Comparison of ENCODE assay signal across 2 cellular contexts in the genomic region with DNA sequence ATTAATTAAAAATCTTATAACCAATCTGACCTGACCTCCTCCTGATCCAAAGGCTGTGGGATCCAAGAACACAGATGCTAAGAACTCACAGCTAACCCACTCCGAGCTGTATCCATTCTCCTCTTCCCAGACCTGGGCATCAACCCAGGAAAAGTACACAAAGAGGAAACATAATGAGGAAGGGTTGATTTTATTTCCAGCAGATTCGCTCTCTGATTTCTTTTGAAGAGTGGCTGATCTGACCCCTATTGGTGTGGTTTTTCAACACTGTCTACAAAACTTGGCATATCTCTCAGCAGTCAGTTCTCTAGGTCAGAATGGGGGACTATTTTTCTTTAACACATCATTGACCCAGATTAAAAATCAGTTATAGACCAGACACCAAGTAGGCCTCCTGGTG.
TF ChIP-seq lines count a peak whose summit lies in the region.

No MANE protein-coding gene starts in this region.

TF ChIP-seq in liver, 16 proteins besides CTCF, POLR2A, EP300 and RAD21 (continued from another document):
- TF ChIP-seq, protein P1, sequence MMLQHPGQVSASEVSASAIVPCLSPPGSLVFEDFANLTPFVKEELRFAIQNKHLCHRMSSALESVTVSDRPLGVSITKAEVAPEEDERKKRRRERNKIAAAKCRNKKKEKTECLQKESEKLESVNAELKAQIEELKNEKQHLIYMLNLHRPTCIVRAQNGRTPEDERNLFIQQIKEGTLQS (IDR thresholded peaks at IDR 0.05), result no peak
- TF ChIP-seq FOXA2 (IDR thresholded peaks at IDR 0.05), result no peak
- TF ChIP-seq, protein P2, sequence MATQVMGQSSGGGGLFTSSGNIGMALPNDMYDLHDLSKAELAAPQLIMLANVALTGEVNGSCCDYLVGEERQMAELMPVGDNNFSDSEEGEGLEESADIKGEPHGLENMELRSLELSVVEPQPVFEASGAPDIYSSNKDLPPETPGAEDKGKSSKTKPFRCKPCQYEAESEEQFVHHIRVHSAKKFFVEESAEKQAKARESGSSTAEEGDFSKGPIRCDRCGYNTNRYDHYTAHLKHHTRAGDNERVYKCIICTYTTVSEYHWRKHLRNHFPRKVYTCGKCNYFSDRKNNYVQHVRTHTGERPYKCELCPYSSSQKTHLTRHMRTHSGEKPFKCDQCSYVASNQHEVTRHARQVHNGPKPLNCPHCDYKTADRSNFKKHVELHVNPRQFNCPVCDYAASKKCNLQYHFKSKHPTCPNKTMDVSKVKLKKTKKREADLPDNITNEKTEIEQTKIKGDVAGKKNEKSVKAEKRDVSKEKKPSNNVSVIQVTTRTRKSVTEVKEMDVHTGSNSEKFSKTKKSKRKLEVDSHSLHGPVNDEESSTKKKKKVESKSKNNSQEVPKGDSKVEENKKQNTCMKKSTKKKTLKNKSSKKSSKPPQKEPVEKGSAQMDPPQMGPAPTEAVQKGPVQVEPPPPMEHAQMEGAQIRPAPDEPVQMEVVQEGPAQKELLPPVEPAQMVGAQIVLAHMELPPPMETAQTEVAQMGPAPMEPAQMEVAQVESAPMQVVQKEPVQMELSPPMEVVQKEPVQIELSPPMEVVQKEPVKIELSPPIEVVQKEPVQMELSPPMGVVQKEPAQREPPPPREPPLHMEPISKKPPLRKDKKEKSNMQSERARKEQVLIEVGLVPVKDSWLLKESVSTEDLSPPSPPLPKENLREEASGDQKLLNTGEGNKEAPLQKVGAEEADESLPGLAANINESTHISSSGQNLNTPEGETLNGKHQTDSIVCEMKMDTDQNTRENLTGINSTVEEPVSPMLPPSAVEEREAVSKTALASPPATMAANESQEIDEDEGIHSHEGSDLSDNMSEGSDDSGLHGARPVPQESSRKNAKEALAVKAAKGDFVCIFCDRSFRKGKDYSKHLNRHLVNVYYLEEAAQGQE (IDR thresholded peaks at IDR 0.05), result no peak
- no peak for TF ChIP-seq EGR1 (IDR thresholded peaks at IDR 0.05; ENCODE audit: low read depth in 2 of 2)
- no peak for TF ChIP-seq HNF4G (IDR thresholded peaks at IDR 0.05)
- no peak for TF ChIP-seq JUND (IDR thresholded peaks at IDR 0.05)
- TF ChIP-seq, protein P3, sequence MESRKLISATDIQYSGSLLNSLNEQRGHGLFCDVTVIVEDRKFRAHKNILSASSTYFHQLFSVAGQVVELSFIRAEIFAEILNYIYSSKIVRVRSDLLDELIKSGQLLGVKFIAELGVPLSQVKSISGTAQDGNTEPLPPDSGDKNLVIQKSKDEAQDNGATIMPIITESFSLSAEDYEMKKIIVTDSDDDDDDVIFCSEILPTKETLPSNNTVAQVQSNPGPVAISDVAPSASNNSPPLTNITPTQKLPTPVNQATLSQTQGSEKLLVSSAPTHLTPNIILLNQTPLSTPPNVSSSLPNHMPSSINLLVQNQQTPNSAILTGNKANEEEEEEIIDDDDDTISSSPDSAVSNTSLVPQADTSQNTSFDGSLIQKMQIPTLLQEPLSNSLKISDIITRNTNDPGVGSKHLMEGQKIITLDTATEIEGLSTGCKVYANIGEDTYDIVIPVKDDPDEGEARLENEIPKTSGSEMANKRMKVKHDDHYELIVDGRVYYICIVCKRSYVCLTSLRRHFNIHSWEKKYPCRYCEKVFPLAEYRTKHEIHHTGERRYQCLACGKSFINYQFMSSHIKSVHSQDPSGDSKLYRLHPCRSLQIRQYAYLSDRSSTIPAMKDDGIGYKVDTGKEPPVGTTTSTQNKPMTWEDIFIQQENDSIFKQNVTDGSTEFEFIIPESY (IDR thresholded peaks at IDR 0.05), result no peak
- no peak for TF ChIP-seq NR2F2 (IDR thresholded peaks at IDR 0.05)
- TF ChIP-seq HNF4A (conservative IDR thresholded peaks at IDR 0.05), result no peak
- no peak for TF ChIP-seq SP1 (IDR thresholded peaks at IDR 0.05)

TF ChIP-seq in HepG2, 621 proteins besides CTCF, POLR2A, EP300 and RAD21 (continued from another document):
- TF ChIP-seq, protein P4, sequence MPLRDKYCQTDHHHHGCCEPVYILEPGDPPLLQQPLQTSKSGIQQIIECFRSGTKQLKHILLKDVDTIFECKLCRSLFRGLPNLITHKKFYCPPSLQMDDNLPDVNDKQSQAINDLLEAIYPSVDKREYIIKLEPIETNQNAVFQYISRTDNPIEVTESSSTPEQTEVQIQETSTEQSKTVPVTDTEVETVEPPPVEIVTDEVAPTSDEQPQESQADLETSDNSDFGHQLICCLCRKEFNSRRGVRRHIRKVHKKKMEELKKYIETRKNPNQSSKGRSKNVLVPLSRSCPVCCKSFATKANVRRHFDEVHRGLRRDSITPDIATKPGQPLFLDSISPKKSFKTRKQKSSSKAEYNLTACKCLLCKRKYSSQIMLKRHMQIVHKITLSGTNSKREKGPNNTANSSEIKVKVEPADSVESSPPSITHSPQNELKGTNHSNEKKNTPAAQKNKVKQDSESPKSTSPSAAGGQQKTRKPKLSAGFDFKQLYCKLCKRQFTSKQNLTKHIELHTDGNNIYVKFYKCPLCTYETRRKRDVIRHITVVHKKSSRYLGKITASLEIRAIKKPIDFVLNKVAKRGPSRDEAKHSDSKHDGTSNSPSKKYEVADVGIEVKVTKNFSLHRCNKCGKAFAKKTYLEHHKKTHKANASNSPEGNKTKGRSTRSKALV (CRISPR knock-in tag; IDR thresholded peaks at IDR 0.05), result no peak
- TF ChIP-seq HNF4G (IDR thresholded peaks at IDR 0.05; ENCODE audit: borderline replicate concordance, low read depth, low read length), result no peak
- TF ChIP-seq HNF4G (CRISPR knock-in tag; IDR thresholded peaks at IDR 0.05; ENCODE audit: borderline replicate concordance, low read depth), result no peak
- TF ChIP-seq, protein P5, sequence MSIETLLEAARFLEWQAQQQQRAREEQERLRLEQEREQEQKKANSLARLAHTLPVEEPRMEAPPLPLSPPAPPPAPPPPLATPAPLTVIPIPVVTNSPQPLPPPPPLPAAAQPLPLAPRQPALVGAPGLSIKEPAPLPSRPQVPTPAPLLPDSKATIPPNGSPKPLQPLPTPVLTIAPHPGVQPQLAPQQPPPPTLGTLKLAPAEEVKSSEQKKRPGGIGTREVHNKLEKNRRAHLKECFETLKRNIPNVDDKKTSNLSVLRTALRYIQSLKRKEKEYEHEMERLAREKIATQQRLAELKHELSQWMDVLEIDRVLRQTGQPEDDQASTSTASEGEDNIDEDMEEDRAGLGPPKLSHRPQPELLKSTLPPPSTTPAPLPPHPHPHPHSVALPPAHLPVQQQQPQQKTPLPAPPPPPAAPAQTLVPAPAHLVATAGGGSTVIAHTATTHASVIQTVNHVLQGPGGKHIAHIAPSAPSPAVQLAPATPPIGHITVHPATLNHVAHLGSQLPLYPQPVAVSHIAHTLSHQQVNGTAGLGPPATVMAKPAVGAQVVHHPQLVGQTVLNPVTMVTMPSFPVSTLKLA (IDR thresholded peaks at IDR 0.05), result no peak
- no peak for TF ChIP-seq CENPX (CRISPR knock-in tag; IDR thresholded peaks at IDR 0.05)
- TF ChIP-seq GFI1 (CRISPR knock-in tag; IDR thresholded peaks at IDR 0.05; ENCODE audit: borderline replicate concordance), result no peak
- no peak for TF ChIP-seq REPIN1 (CRISPR knock-in tag; IDR thresholded peaks at IDR 0.05; ENCODE audit: borderline replicate concordance, low read depth)
- TF ChIP-seq TAF15 (IDR thresholded peaks at IDR 0.05; ENCODE audit: low read depth, low read length, poor library complexity, severe bottlenecking), result no peak
- TF ChIP-seq KLF16 (CRISPR knock-in tag; IDR thresholded peaks at IDR 0.05), result no peak
- no peak for TF ChIP-seq NFIC (IDR thresholded peaks at IDR 0.05; ENCODE audit: low read length)
- TF ChIP-seq MAFK (conservative IDR thresholded peaks at IDR 0.05 in 1 of 2, IDR thresholded peaks at IDR 0.05 in 1 of 2; ENCODE audit: low read length in 2 of 2), result no peak
- no peak for TF ChIP-seq BCL6 (CRISPR knock-in tag; IDR thresholded peaks at IDR 0.05)
- TF ChIP-seq HOXA3 (CRISPR knock-in tag; IDR thresholded peaks at IDR 0.05), result no peak
- TF ChIP-seq HMG20A (CRISPR knock-in tag; IDR thresholded peaks at IDR 0.05; ENCODE audit: borderline replicate concordance), result no peak
- no peak for TF ChIP-seq ZNF20 (CRISPR knock-in tag; IDR thresholded peaks at IDR 0.05)
- TF ChIP-seq, protein P6, sequence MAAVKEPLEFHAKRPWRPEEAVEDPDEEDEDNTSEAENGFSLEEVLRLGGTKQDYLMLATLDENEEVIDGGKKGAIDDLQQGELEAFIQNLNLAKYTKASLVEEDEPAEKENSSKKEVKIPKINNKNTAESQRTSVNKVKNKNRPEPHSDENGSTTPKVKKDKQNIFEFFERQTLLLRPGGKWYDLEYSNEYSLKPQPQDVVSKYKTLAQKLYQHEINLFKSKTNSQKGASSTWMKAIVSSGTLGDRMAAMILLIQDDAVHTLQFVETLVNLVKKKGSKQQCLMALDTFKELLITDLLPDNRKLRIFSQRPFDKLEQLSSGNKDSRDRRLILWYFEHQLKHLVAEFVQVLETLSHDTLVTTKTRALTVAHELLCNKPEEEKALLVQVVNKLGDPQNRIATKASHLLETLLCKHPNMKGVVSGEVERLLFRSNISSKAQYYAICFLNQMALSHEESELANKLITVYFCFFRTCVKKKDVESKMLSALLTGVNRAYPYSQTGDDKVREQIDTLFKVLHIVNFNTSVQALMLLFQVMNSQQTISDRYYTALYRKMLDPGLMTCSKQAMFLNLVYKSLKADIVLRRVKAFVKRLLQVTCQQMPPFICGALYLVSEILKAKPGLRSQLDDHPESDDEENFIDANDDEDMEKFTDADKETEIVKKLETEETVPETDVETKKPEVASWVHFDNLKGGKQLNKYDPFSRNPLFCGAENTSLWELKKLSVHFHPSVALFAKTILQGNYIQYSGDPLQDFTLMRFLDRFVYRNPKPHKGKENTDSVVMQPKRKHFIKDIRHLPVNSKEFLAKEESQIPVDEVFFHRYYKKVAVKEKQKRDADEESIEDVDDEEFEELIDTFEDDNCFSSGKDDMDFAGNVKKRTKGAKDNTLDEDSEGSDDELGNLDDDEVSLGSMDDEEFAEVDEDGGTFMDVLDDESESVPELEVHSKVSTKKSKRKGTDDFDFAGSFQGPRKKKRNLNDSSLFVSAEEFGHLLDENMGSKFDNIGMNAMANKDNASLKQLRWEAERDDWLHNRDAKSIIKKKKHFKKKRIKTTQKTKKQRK (IDR thresholded peaks at IDR 0.05; ENCODE audit: low read length), result no peak
- TF ChIP-seq, protein P7, sequence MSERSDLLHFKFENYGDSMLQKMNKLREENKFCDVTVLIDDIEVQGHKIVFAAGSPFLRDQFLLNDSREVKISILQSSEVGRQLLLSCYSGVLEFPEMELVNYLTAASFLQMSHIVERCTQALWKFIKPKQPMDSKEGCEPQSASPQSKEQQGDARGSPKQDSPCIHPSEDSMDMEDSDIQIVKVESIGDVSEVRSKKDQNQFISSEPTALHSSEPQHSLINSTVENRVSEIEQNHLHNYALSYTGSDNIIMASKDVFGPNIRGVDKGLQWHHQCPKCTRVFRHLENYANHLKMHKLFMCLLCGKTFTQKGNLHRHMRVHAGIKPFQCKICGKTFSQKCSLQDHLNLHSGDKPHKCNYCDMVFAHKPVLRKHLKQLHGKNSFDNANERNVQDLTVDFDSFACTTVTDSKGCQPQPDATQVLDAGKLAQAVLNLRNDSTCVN (CRISPR knock-in tag; IDR thresholded peaks at IDR 0.05; ENCODE audit: borderline replicate concordance), result no peak
- TF ChIP-seq, protein P8, sequence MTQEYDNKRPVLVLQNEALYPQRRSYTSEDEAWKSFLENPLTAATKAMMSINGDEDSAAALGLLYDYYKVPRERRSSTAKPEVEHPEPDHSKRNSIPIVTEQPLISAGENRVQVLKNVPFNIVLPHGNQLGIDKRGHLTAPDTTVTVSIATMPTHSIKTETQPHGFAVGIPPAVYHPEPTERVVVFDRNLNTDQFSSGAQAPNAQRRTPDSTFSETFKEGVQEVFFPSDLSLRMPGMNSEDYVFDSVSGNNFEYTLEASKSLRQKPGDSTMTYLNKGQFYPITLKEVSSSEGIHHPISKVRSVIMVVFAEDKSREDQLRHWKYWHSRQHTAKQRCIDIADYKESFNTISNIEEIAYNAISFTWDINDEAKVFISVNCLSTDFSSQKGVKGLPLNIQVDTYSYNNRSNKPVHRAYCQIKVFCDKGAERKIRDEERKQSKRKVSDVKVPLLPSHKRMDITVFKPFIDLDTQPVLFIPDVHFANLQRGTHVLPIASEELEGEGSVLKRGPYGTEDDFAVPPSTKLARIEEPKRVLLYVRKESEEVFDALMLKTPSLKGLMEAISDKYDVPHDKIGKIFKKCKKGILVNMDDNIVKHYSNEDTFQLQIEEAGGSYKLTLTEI (CRISPR knock-in tag; conservative IDR thresholded peaks at IDR 0.05), result no peak
